ENCODE assay signal across 14 cellular contexts in the genomic region with DNA sequence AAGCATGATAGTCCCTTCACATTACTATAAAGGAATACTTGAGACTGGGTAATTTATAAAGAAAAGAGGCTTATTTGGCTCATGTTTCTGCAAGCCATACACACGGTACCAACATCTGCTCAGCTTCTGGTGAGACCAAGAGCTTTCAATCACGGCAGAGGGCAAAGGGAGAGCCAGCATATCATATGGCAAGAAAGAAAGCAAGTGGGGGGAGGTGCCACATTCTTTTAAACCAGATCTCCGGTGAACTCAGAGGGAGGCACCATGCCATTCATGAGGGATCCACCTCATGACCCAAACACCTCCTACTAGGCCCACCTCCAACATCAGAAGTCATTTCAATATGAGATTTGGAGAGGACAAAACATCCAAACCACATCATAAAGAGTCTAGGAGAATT. TPM values are rescaled to one million over a fixed set of nuclear protein-coding genes. Genes with fewer than 3 reads are reported as not detected.
DNase-seq lines count a peak whose midpoint lies in the region; ATAC-seq and TF ChIP-seq lines count a peak whose summit lies in the region.
"Had no signal": no experiment of that assay in that cellular context is flagged by ENCODE, and none has a peak within 500 bp of the region (broad histone marks: within the 10 kb centered on the region; RNA-seq: fewer than 3 reads in every experiment).

No MANE protein-coding gene starts in this region.

- H3K9ac ChIP-seq in skeletal muscle satellite cell (ENCODE audit: low read depth, low read length): no peak overlapping the region

- H3K27me3 ChIP-seq in left ventricle myocardium inferior (ENCODE audit: low read depth) (no peaks in the 10 kb centered on the region), skeletal muscle satellite cell (ENCODE audit: control insufficient read depth, insufficient read depth, low read length) (no peaks in the 10 kb centered on the region)
- H3K27me3 ChIP-seq: SJCRH30, tibial artery had no signal

- peaks cover 37% of the 10 kb centered on the region for H3K4me1 ChIP-seq in left ventricle myocardium inferior
- H3K4me1 ChIP-seq in skeletal muscle satellite cell (ENCODE audit: control insufficient read depth, insufficient read depth, low read length): peaks cover 12% of the 10 kb centered on the region
- H3K4me1 ChIP-seq: A549, SJCRH30 had no signal

- H3K9me3 ChIP-seq in left ventricle myocardium inferior (replicated peaks): no peaks in the 10 kb centered on the region
- no peaks in the 10 kb centered on the region for H3K9me3 ChIP-seq in skeletal muscle satellite cell (replicated peaks; ENCODE audit: low read length)
- H3K9me3 ChIP-seq: A549, SJCRH30, tibial artery had no signal

- H3K36me3 ChIP-seq in left ventricle myocardium inferior (no peaks in the 10 kb centered on the region), skeletal muscle satellite cell (ENCODE audit: insufficient read depth, low read length) (no peaks in the 10 kb centered on the region)
- H3K36me3 ChIP-seq: tibial artery had no signal

- ATAC-seq in Right ventricle myocardium superior (ENCODE audit: poor library complexity) (peak; percentile 47), SK-N-SH treated with all-trans-retinoic acid at 6 μM for 48 hours (peak; percentile 31; the same call in 2 of the 3 replicates)

- DNase-seq in Right ventricle myocardium superior (no peak), left ventricle myocardium inferior (no peak), foreskin fibroblast (peak; percentile 63 to 79), DMS53 treated with DMSO at 0.1 percent for 48 hours (lab: John Stamatoyannopoulos, UW; ENCODE audit: unreplicated experiment) (no peak), NAMALWA (ENCODE audit: low spot score) (no peak), NCI-H2081 treated with DMSO at 0.1 percent for 48 hours (lab: John Stamatoyannopoulos, UW) (no peak)
- DNase-seq: central memory CD4-positive, alpha-beta T cell; NCI-H1694 treated with DMSO at 0.1 percent for 48 hours; occipital lobe; tibial artery had no signal

- intact Hi-C loops in Right ventricle myocardium superior (cut with DNase I) (no loop called here), left ventricle myocardium inferior (cut with micrococcal nuclease) (no loop called here)

- peak overlapping the region; percentile 20 for H3K4me2 ChIP-seq in skeletal muscle satellite cell (ENCODE audit: low read length)
- H3K4me2 ChIP-seq: A549 had no signal

- no peak overlapping the region for H3K27ac ChIP-seq in left ventricle myocardium inferior (replicated peaks)
- H3K27ac ChIP-seq: A549, SJCRH30, tibial artery had no signal

- TF ChIP-seq CTCF in left ventricle myocardium inferior (IDR thresholded peaks at IDR 0.05; ENCODE audit: borderline replicate concordance) (no peak), foreskin fibroblast (IDR thresholded peaks at IDR 0.05; ENCODE audit: low read depth, low read length) (no peak)

- H3K4me3 ChIP-seq in left ventricle myocardium inferior: no peak overlapping the region
- H3K4me3 ChIP-seq in foreskin fibroblast (ENCODE audit: low read depth in 1 of 2, low read length in 2 of 2): no peak overlapping the region
- H3K4me3 ChIP-seq in skeletal muscle satellite cell (ENCODE audit: low read length): no peak overlapping the region
- H3K4me3 ChIP-seq: A549, SJCRH30, tibial artery had no signal

TF ChIP-seq in SK-N-SH treated with all-trans-retinoic acid at 6 μM for 48 hours, 23 proteins besides CTCF, POLR2A, EP300 and RAD21:
- TF ChIP-seq GLIS3 (CRISPR knock-in tag; IDR thresholded peaks at IDR 0.05) (no peak), CSDC2 (CRISPR knock-in tag; IDR thresholded peaks at IDR 0.05) (no peak), SNAI2 (CRISPR knock-in tag; IDR thresholded peaks at IDR 0.05) (no peak), TOX (CRISPR knock-in tag; IDR thresholded peaks at IDR 0.05; ENCODE audit: borderline replicate concordance) (no peak), ZNF70 (CRISPR knock-in tag; IDR thresholded peaks at IDR 0.05) (no peak), ZC3H10 (CRISPR knock-in tag; IDR thresholded peaks at IDR 0.05) (no peak), ZFP30 (CRISPR knock-in tag; IDR thresholded peaks at IDR 0.05) (no peak)
- TF ChIP-seq, protein P1, sequence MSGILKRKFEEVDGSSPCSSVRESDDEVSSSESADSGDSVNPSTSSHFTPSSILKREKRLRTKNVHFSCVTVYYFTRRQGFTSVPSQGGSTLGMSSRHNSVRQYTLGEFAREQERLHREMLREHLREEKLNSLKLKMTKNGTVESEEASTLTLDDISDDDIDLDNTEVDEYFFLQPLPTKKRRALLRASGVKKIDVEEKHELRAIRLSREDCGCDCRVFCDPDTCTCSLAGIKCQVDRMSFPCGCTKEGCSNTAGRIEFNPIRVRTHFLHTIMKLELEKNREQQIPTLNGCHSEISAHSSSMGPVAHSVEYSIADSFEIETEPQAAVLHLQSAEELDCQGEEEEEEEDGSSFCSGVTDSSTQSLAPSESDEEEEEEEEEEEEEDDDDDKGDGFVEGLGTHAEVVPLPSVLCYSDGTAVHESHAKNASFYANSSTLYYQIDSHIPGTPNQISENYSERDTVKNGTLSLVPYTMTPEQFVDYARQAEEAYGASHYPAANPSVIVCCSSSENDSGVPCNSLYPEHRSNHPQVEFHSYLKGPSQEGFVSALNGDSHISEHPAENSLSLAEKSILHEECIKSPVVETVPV (CRISPR knock-in tag; IDR thresholded peaks at IDR 0.05): no peak
- TF ChIP-seq, protein P2, sequence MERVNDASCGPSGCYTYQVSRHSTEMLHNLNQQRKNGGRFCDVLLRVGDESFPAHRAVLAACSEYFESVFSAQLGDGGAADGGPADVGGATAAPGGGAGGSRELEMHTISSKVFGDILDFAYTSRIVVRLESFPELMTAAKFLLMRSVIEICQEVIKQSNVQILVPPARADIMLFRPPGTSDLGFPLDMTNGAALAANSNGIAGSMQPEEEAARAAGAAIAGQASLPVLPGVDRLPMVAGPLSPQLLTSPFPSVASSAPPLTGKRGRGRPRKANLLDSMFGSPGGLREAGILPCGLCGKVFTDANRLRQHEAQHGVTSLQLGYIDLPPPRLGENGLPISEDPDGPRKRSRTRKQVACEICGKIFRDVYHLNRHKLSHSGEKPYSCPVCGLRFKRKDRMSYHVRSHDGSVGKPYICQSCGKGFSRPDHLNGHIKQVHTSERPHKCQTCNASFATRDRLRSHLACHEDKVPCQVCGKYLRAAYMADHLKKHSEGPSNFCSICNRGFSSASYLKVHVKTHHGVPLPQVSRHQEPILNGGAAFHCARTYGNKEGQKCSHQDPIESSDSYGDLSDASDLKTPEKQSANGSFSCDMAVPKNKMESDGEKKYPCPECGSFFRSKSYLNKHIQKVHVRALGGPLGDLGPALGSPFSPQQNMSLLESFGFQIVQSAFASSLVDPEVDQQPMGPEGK (CRISPR knock-in tag; IDR thresholded peaks at IDR 0.05; ENCODE audit: borderline replicate concordance): no peak

RNA-seq across cellular contexts. Expression of a gene that starts 20.3 kb away (rescaled TPM):
- total RNA-seq in Right ventricle myocardium superior: 28.3 TPM
- 32.0 TPM for total RNA-seq in left ventricle myocardium inferior
- total RNA-seq in skeletal muscle satellite cell (2012; rRNA removed): 20.0 and 21.2 TPM in 2 replicates

Comparison
In these comparisons a context has a peak if more than half of its experiments do, and no peak if none do; other contexts are left out.
1. DNase-seq: peak in foreskin fibroblast (2 of 2); none in Right ventricle myocardium superior (single experiment), left ventricle myocardium inferior (single experiment), DMS53 treated with DMSO at 0.1 percent for 48 hours (single experiment), NAMALWA (single experiment) and NCI-H2081 treated with DMSO at 0.1 percent for 48 hours (single experiment).